Comparison of ENCODE assay signal across 12 cellular contexts in the genomic region with DNA sequence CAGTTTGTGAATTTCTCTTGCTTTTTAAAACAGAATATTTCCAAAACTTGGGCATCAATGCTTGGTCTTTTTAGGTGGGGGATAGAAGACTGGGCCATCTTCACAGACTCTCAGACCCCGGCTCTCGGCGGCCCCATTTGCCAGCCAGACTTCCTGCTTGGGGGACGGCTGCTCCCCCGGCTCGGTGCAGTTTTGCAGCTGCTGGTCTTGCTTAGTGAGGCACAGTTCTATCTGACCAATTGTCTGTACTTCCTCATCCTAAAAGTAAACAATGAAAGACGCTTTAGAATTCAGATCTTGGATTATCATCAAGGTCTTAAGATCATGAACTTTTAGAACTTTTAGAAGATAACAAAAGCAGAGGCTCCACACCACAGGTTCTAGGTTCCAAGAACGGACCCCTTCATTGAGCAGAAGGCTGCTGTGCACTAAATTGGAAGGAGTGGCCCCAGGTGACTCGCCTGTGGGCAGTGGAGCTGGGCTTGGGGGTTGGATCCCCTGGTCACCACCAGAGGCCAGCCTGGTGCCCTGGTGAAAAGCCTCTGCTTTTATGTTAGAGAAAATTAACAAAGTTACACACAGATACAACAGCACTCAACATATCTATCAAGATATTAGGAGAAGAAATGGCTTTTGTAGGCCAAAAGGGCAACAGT. TPM values are rescaled to one million over a fixed set of nuclear protein-coding genes. Genes with fewer than 3 reads are reported as not detected.
DNase-seq lines count a peak whose midpoint lies in the region; ATAC-seq, FAIRE-seq and TF ChIP-seq lines count a peak whose summit lies in the region.
"Had no signal": no experiment of that assay in that cellular context is flagged by ENCODE, and none has a peak within 500 bp of the region (broad histone marks: within the 10 kb centered on the region; RNA-seq: fewer than 3 reads in every experiment).

No MANE protein-coding gene starts in this region.

- FAIRE-seq in kidney (lab: Jason Lieb, UNC): no peak

- H3K79me2 ChIP-seq in mammary epithelial cell (ENCODE audit: insufficient read depth, low read length): no peaks in the 10 kb centered on the region

- H3K36me3 ChIP-seq in CD4-positive, CD25-positive, alpha-beta regulatory T cell (ENCODE audit: control insufficient read depth, insufficient read depth, low read length): peaks cover 70% of the 10 kb centered on the region
- no peaks in the 10 kb centered on the region for H3K36me3 ChIP-seq in kidney (ENCODE audit: control insufficient read depth in 1 of 2, insufficient read depth in 2 of 2, low read length in 2 of 2)
- H3K36me3 ChIP-seq in mammary epithelial cell (ENCODE audit: insufficient read depth, low read length): no peaks in the 10 kb centered on the region

- no peak for TF ChIP-seq CTCF in kidney (IDR thresholded peaks at IDR 0.05; ENCODE audit: borderline replicate concordance, extremely low read depth, insufficient read depth)
- TF ChIP-seq CTCF in mammary epithelial cell (conservative IDR thresholded peaks at IDR 0.05 in 1 of 2, IDR thresholded peaks at IDR 0.05 in 1 of 2; ENCODE audit: extremely low read depth in 1 of 2, insufficient read depth in 1 of 2, low read depth in 1 of 2, low read length in 2 of 2): no peak

- no peaks in the 10 kb centered on the region for H3K9me3 ChIP-seq in CD4-positive, CD25-positive, alpha-beta regulatory T cell (ENCODE audit: control insufficient read depth in 2 of 2, low read length in 2 of 2)
- H3K9me3 ChIP-seq in kidney (ENCODE audit: control insufficient read depth in 1 of 2, low read length in 2 of 2): no peaks in the 10 kb centered on the region
- H3K9me3 ChIP-seq in mammary epithelial cell (replicated peaks; ENCODE audit: insufficient read depth, low read length): no peaks in the 10 kb centered on the region

- H3K36me3 Mint-ChIP-seq in CD4-positive, CD25-positive, alpha-beta regulatory T cell: peaks cover 43% of the 10 kb centered on the region
- peaks cover 10% of the 10 kb centered on the region for H3K36me3 Mint-ChIP-seq in IgD-negative memory B cell
- peaks cover 11% of the 10 kb centered on the region for H3K36me3 Mint-ChIP-seq in activated naive CD8-positive, alpha-beta T cell treated with anti-CD3 and anti-CD28 coated beads, Interleukin-2, amount 50 U/mL, for 24 hours (ENCODE audit: low read depth)
- H3K36me3 Mint-ChIP-seq in naive B cell: peaks cover 21 to 33% of the 10 kb centered on the region in 2 donors

- CTCF ChIA-PET in mammary epithelial cell (lab: Charles Lee; ENCODE audit: low non-redundant PET): no interaction called here

- no peak overlapping the region for H3K4me3 ChIP-seq in CD4-positive, CD25-positive, alpha-beta regulatory T cell (ENCODE audit: low read depth, low read length)
- H3K4me3 ChIP-seq in kidney (ENCODE audit: low read length in 2 of 2) (no peak overlapping the region), mammary epithelial cell (replicated peaks in 1 of 3; ENCODE audit: insufficient read depth in 1 of 3, low read depth in 2 of 3, low read length in 3 of 3) (no peak overlapping the region)

- WGBS in mammary epithelial cell (ENCODE audit: low coverage, missing lambda C conversion rate): 82% methylated on average over 9 of the region's 9 CpGs

- H3K27me3 ChIP-seq in CD4-positive, CD25-positive, alpha-beta regulatory T cell (ENCODE audit: control insufficient read depth, insufficient read depth, low read length): no peaks in the 10 kb centered on the region
- H3K27me3 ChIP-seq in mammary epithelial cell (ENCODE audit: insufficient read depth, low read length): no peaks in the 10 kb centered on the region

- DNase-seq in CD4-positive, CD25-positive, alpha-beta regulatory T cell: no peak
- no peak for DNase-seq in activated naive CD8-positive, alpha-beta T cell treated with anti-CD3 and anti-CD28 coated beads, Interleukin-2, amount 50 U/mL, for 24 hours
- peak; percentile 36 for DNase-seq in naive B cell
- DNase-seq in NCI-H1436 treated with DMSO at 0.1 percent for 48 hours (lab: John Stamatoyannopoulos, UW): no peak
- no peak for DNase-seq in kidney
- DNase-seq in mammary epithelial cell: no peak
- DNase-seq: COR-L47; effector memory CD4-positive, alpha-beta T cell; stimulated activated CD4-positive, alpha-beta T cell treated with anti-CD3 and anti-CD28 coated beads, Interleukin-2, amount 100 ng/mL, for 48 hours had no signal

- H3K4me1 Mint-ChIP-seq in CD4-positive, CD25-positive, alpha-beta regulatory T cell: peaks cover 6 to 36% (median 23%) of the 10 kb centered on the region in 4 donors
- H3K4me1 Mint-ChIP-seq in IgD-negative memory B cell: peaks cover 11 to 26% (median 18%) of the 10 kb centered on the region in 3 donors
- H3K4me1 Mint-ChIP-seq in activated naive CD8-positive, alpha-beta T cell treated with anti-CD3 and anti-CD28 coated beads, Interleukin-2, amount 50 U/mL, for 24 hours: peaks cover 17% of the 10 kb centered on the region
- peaks cover 51 to 62% (median 58%) of the 10 kb centered on the region in 3 donors for H3K4me1 Mint-ChIP-seq in naive B cell

- H3K27me3 Mint-ChIP-seq in CD4-positive, CD25-positive, alpha-beta regulatory T cell: no peaks in the 10 kb centered on the region
- no peaks in the 10 kb centered on the region for H3K27me3 Mint-ChIP-seq in IgD-negative memory B cell
- H3K27me3 Mint-ChIP-seq in activated naive CD8-positive, alpha-beta T cell treated with anti-CD3 and anti-CD28 coated beads, Interleukin-2, amount 50 U/mL, for 24 hours: no peaks in the 10 kb centered on the region
- no peaks in the 10 kb centered on the region for H3K27me3 Mint-ChIP-seq in naive B cell

- in situ Hi-C loops in mammary epithelial cell (cut with MboI; ENCODE audit: low sequenced_read_pairs in 2 of 2): no loop called here

- no peak overlapping the region for H3K9ac ChIP-seq in kidney (ENCODE audit: low read length in 2 of 2)
- no peak overlapping the region for H3K9ac ChIP-seq in mammary epithelial cell (ENCODE audit: insufficient read depth, low read length)

- H3K27ac ChIP-seq in CD4-positive, CD25-positive, alpha-beta regulatory T cell (ENCODE audit: insufficient read depth, low read length, poor library complexity, severe bottlenecking): no peak overlapping the region
- no peak overlapping the region for H3K27ac ChIP-seq in kidney (ENCODE audit: low read depth in 2 of 2, low read length in 2 of 2)
- no peak overlapping the region for H3K27ac ChIP-seq in mammary epithelial cell (ENCODE audit: insufficient read depth, low read depth, low read length)

- BruUV-seq in mammary epithelial cell (replicated peaks; lab: Mats Ljungman, UMichigan): no TSS peak

- no peak for ATAC-seq in CD4-positive, CD25-positive, alpha-beta regulatory T cell (ENCODE audit: low read depth in 2 of 2)
- no peak for ATAC-seq in activated naive CD8-positive, alpha-beta T cell treated with anti-CD3 and anti-CD28 coated beads, Interleukin-2, amount 50 U/mL, for 24 hours
- ATAC-seq in naive B cell (ENCODE audit: low read depth in 2 of 2): peak; percentile 77 to 80
- ATAC-seq: HCT116, SK-N-SH treated with all-trans-retinoic acid at 6 μM for 48 hours had no signal

- intact Hi-C loops in kidney (cut with DNase I): no loop called here
- intact Hi-C loops in mammary epithelial cell (cut with micrococcal nuclease): no loop called here

- H3K4me1 ChIP-seq in CD4-positive, CD25-positive, alpha-beta regulatory T cell (ENCODE audit: control insufficient read depth, insufficient read depth, low read length, poor library complexity, severe bottlenecking): no peaks in the 10 kb centered on the region
- H3K4me1 ChIP-seq in kidney (ENCODE audit: control insufficient read depth in 1 of 2, insufficient read depth in 1 of 2, low read depth in 1 of 2, low read length in 2 of 2) (no peaks in the 10 kb centered on the region), mammary epithelial cell (ENCODE audit: insufficient read depth, low read length) (no peaks in the 10 kb centered on the region)

- no peak overlapping the region for H3K4me2 ChIP-seq in mammary epithelial cell (ENCODE audit: insufficient read depth, low read depth, low read length)

- H3K4me3 Mint-ChIP-seq in CD4-positive, CD25-positive, alpha-beta regulatory T cell: no peak overlapping the region
- H3K4me3 Mint-ChIP-seq in IgD-negative memory B cell (peak overlapping the region in 3 of 4 donors; percentile 37 to 86 (median 70)), naive B cell (peak overlapping the region in 7 of 8 donors; percentile 62 to 84 (median 71))
- no peak overlapping the region for H3K4me3 Mint-ChIP-seq in activated naive CD8-positive, alpha-beta T cell treated with anti-CD3 and anti-CD28 coated beads, Interleukin-2, amount 50 U/mL, for 24 hours

- peak overlapping the region; percentile 17 to 76 (median 25) for H3K27ac Mint-ChIP-seq in CD4-positive, CD25-positive, alpha-beta regulatory T cell
- peak overlapping the region; percentile 80 to 92 (median 91) for H3K27ac Mint-ChIP-seq in IgD-negative memory B cell
- H3K27ac Mint-ChIP-seq in activated naive CD8-positive, alpha-beta T cell treated with anti-CD3 and anti-CD28 coated beads, Interleukin-2, amount 50 U/mL, for 24 hours: peak overlapping the region; percentile 56
- peak overlapping the region; percentile 54 to 96 (median 90) for H3K27ac Mint-ChIP-seq in naive B cell

- H2AFZ ChIP-seq in mammary epithelial cell (ENCODE audit: low read depth, low read length): no peak overlapping the region

- no peaks in the 10 kb centered on the region for H4K20me1 ChIP-seq in mammary epithelial cell (ENCODE audit: insufficient read depth, low read length)

- H3K9me3 Mint-ChIP-seq in CD4-positive, CD25-positive, alpha-beta regulatory T cell: peaks cover 0 to 2% (median 0%) of the 10 kb centered on the region in 7 donors
- no peaks in the 10 kb centered on the region for H3K9me3 Mint-ChIP-seq in IgD-negative memory B cell
- no peaks in the 10 kb centered on the region for H3K9me3 Mint-ChIP-seq in activated naive CD8-positive, alpha-beta T cell treated with anti-CD3 and anti-CD28 coated beads, Interleukin-2, amount 50 U/mL, for 24 hours
- no peaks in the 10 kb centered on the region for H3K9me3 Mint-ChIP-seq in naive B cell

- dilution Hi-C loops in mammary epithelial cell (cut with HindIII; ENCODE audit: low sequenced_read_pairs): no loop called here

RNA-seq across cellular contexts. Expression of gene RNASET2, which starts 26.7 kb away (rescaled TPM):
- 213 TPM for total RNA-seq in CD4-positive, CD25-positive, alpha-beta regulatory T cell
- 100 to 1,000 TPM; 361 to 410 (median 381) TPM for polyA plus RNA-seq in CD4-positive, CD25-positive, alpha-beta regulatory T cell
- 708 TPM for polyA plus RNA-seq in IgD-negative memory B cell
- polyA plus RNA-seq in naive B cell (ENCODE audit: low read depth in 6 of 6): 100 to 1,000 TPM; 472 to 744 (median 534) TPM
- 69.0 TPM for total RNA-seq in kidney
- 50.7 TPM for polyA plus RNA-seq in kidney (ENCODE audit: insufficient read depth, low read depth, low replicate concordance)
- total RNA-seq in mammary epithelial cell: 10 to 100 TPM; 17.0 to 18.7 TPM
- polyA plus RNA-seq in mammary epithelial cell: 14.0 TPM
- polyA minus RNA-seq in mammary epithelial cell: 9.8 TPM

Comparison
In these comparisons a context has a peak if more than half of its experiments do, and no peak if none do; other contexts are left out.
1. ATAC-seq: peak in naive B cell (2 of 2); none in CD4-positive, CD25-positive, alpha-beta regulatory T cell (0 of 2) and activated naive CD8-positive, alpha-beta T cell treated with anti-CD3 and anti-CD28 coated beads, Interleukin-2, amount 50 U/mL, for 24 hours (single experiment).
2. H3K27ac Mint-ChIP-seq: peak in every context shown above with its lines; median percentile 91 in IgD-negative memory B cell; 90 in naive B cell; 56 in activated naive CD8-positive, alpha-beta T cell treated with anti-CD3 and anti-CD28 coated beads, Interleukin-2, amount 50 U/mL, for 24 hours; 25 in CD4-positive, CD25-positive, alpha-beta regulatory T cell.
3. H3K4me3 Mint-ChIP-seq: peak in IgD-negative memory B cell (3 of 4) and naive B cell (7 of 8); none in CD4-positive, CD25-positive, alpha-beta regulatory T cell (0 of 4) and activated naive CD8-positive, alpha-beta T cell treated with anti-CD3 and anti-CD28 coated beads, Interleukin-2, amount 50 U/mL, for 24 hours (single experiment).